In the genomic region with DNA sequence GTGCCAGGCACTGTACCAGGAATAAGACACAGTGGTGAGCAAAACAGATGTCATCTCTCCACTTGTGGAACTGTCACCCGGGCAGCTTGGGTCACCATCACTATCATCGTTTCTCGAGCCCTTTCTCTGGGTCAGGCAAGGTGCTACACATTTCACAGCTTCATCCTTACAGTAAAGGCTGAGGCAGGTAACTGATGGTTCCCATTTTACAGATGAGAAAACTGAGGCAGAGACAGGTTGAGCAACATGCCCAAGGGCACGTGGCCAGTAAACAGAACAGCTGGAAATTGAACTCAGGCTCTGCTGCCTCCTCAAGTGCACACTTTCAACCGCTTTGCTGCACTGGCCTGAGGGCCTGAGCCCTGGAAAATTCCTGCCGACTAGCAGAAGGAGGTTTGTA, we compare ENCODE assay signal across 32 cellular contexts.
"Had no signal": no experiment of that assay in that cellular context is flagged by ENCODE, and none has a peak within 500 bp of the region (broad histone marks: within the 10 kb centered on the region; RNA-seq: fewer than 3 reads in every experiment).

No MANE protein-coding gene starts in this region.

- H3K4me3 ChIP-seq: coronary artery, esophagus muscularis mucosa, gastrocnemius medialis, heart left ventricle had no signal

- H3K27me3 ChIP-seq: brain microvascular endothelial cell, esophagus muscularis mucosa, foreskin keratinocyte, gastrocnemius medialis, heart left ventricle had no signal

- H3K9me3 ChIP-seq: esophagus muscularis mucosa, gastrocnemius medialis, heart left ventricle had no signal

- H3K4me1 ChIP-seq: gastrocnemius medialis had no signal

- ATAC-seq: activated CD4-positive, CD25-positive, alpha-beta regulatory T cell treated with anti-CD3 and anti-CD28 coated beads, Interleukin-2, amount 50 U/mL, for 24 hours; activated CD8-positive, alpha-beta memory T cell treated with anti-CD3 and anti-CD28 coated beads, Interleukin-2, amount 10 ng/mL, durations not matched to agents 7 days and 5 days; activated CD8-positive, alpha-beta T cell treated with anti-CD3 and anti-CD28 coated beads for 36 hours; activated naive CD4-positive, alpha-beta T cell treated with anti-CD3 and anti-CD28 coated beads, Interleukin-2, amount 50 U/mL, for 72 hours; effector memory CD8-positive, alpha-beta T cell; foreskin keratinocyte; gastrocnemius medialis; heart left ventricle; T-cell had no signal

- FAIRE-seq: astrocyte, bronchial epithelial cell had no signal

- DNase-seq: activated B cell treated with CpG ODN at 0.5 μM for 24 hours; activated CD4-positive, alpha-beta T cell treated with anti-CD3 and anti-CD28 coated beads for 48 hours; activated CD4-positive, alpha-beta T cell treated with anti-CD3 and anti-CD28 coated beads, Interleukin-2, amount 50 U/mL, for 1 hour; activated CD4-positive, alpha-beta T cell treated with anti-CD3 and anti-CD28 coated beads, Interleukin-2, amount 50 U/mL, for 48 hours; activated CD8-positive, alpha-beta memory T cell treated with anti-CD3 and anti-CD28 coated beads, Interleukin-2, amount 10 ng/mL, durations not matched to agents 7 days and 5 days; activated CD8-positive, alpha-beta memory T cell treated with anti-CD3 and anti-CD28 coated beads, Interleukin-2, amount 50 U/mL, for 4 hours; activated CD8-positive, alpha-beta T cell treated with anti-CD3 and anti-CD28 coated beads for 36 hours; activated effector memory CD4-positive, alpha-beta T cell treated with anti-CD3 and anti-CD28 coated beads, Interleukin-2, amount 50 U/mL, for 16 hours; activated naive CD4-positive, alpha-beta T cell; activated naive CD4-positive, alpha-beta T cell treated with anti-CD3 and anti-CD28 coated beads, Interleukin-2, amount 10 ng/mL, durations not matched to agents 7 days and 5 days; activated naive CD8-positive, alpha-beta T cell treated with anti-CD3 and anti-CD28 coated beads, Interleukin-2, amount 10 ng/mL, durations not matched to agents 7 days and 5 days; activated T-cell treated with anti-CD3 and anti-CD28 coated beads, Interleukin-2, amount 50 U/mL, for 1 hour; activated T-cell treated with anti-CD3 and anti-CD28 coated beads, Interleukin-2, amount 50 U/mL, for 48 hours; anterior cingulate cortex; brain microvascular endothelial cell; dermis blood vessel endothelial cell; effector CD4-positive, alpha-beta T cell; effector memory CD8-positive, alpha-beta T cell; erythroblast; foreskin keratinocyte; gastrocnemius medialis; glutamatergic neuron; heart left ventricle; T-cell; T1000 had no signal

- H3K36me3 ChIP-seq: brain microvascular endothelial cell, gastrocnemius medialis, heart left ventricle, WERI-Rb-1 had no signal

- H3K27ac ChIP-seq: brain microvascular endothelial cell, coronary artery, esophagus muscularis mucosa, foreskin keratinocyte, gastrocnemius medialis, heart left ventricle had no signal
